Comparison of ENCODE assay signal across 9 cellular contexts in genomic region chr2:196750977-196751631, GRCh38. TPM values are rescaled to one million over a fixed set of nuclear protein-coding genes. Genes with fewer than 3 reads are reported as not detected.
A peak's percentile ranks its signal among the peaks of the same experiment; 100 is the strongest.
DNase-seq lines count a peak whose midpoint lies in the region; FAIRE-seq and TF ChIP-seq lines count a peak whose summit lies in the region.
"Had no signal": no experiment of that assay in that cellular context is flagged by ENCODE, and none has a peak within 500 bp of the region (broad histone marks: within the 10 kb centered on the region; RNA-seq: fewer than 3 reads in every experiment).

No MANE protein-coding gene starts in this region.

- TF ChIP-seq CTCF in VCaP (conservative IDR thresholded peaks at IDR 0.05) (peak; percentile 93), bronchial epithelial cell (IDR thresholded peaks at IDR 0.05; ENCODE audit: insufficient read depth, low read length, severe bottlenecking) (peak; percentile 80), kidney epithelial cell (IDR thresholded peaks at IDR 0.05; ENCODE audit: insufficient read depth, low read length, poor library complexity, severe bottlenecking) (peak; percentile 82)

- H3K27me3 ChIP-seq in bronchial epithelial cell (ENCODE audit: control insufficient read depth, insufficient read depth, low read length): no peaks in the 10 kb centered on the region
- H3K27me3 ChIP-seq in kidney epithelial cell (ENCODE audit: control insufficient read depth, insufficient read depth, low read length): no peaks in the 10 kb centered on the region
- H3K27me3 ChIP-seq: BLaER1 had no signal

- peak; percentile 13 for DNase-seq in NCI-H1436 (lab: John Stamatoyannopoulos, UW)
- no peak for DNase-seq in NCI-H1436 treated with DMSO at 0.1 percent for 48 hours (lab: John Stamatoyannopoulos, UW)
- DNase-seq in HEK293T (ENCODE audit: extremely low spot score): peak; percentile 72
- DNase-seq in MV-4-11 (lab: John Stamatoyannopoulos, UW): peak; percentile 51
- peak; percentile 62 for DNase-seq in bronchial epithelial cell (ENCODE audit: low read depth)
- DNase-seq in kidney epithelial cell (ENCODE audit: low read depth): peak; percentile 14
- DNase-seq in stimulated activated CD4-positive, alpha-beta T cell treated with anti-CD3 and anti-CD28 coated beads, Interleukin-4, amount 100 ng/mL, for 4 hours: peak; percentile 49 to 58

- CTCF ChIA-PET in HEK293T (lab: Yijun Ruan, JAX): interaction anchor here (0.8 to 1.7 kb wide), 8 partner anchors 11 to 418 kb away, joined by 3 to 13 read pairs (median 4); partner anchors contain the start of gene CCDC150

- POLR2A ChIA-PET in HEK293T (lab: Yijun Ruan, JAX): interaction anchor here (1.3 kb wide), 1 partner anchor 48 kb away, joined by 3 read pairs; the partner anchor contains the start of gene GTF3C3

- H3K36me3 ChIP-seq in bronchial epithelial cell (ENCODE audit: control insufficient read depth, insufficient read depth, low read length): no peaks in the 10 kb centered on the region
- H3K36me3 ChIP-seq in kidney epithelial cell (ENCODE audit: control insufficient read depth, insufficient read depth, low read length): no peaks in the 10 kb centered on the region
- H3K36me3 ChIP-seq: BLaER1 had no signal

- H3K27ac ChIP-seq in VCaP: no peak overlapping the region
- H3K27ac ChIP-seq: BLaER1 had no signal

- H3K4me3 ChIP-seq in bronchial epithelial cell (ENCODE audit: low read depth, low read length) (no peak overlapping the region), kidney epithelial cell (ENCODE audit: low read depth, low read length) (no peak overlapping the region)
- H3K4me3 ChIP-seq: BLaER1 had no signal

- FAIRE-seq in bronchial epithelial cell (lab: Jason Lieb, UNC): peak; percentile 40

TF ChIP-seq in HEK293T, 16 proteins besides CTCF, POLR2A, EP300 and RAD21:
- TF ChIP-seq LEF1 (IDR thresholded peaks at IDR 0.05; ENCODE audit: borderline replicate concordance) (no peak), SP1 (IDR thresholded peaks at IDR 0.05) (no peak), SUZ12 (IDR thresholded peaks at IDR 0.05) (no peak), ARNT (IDR thresholded peaks at IDR 0.05) (no peak), NFRKB (IDR thresholded peaks at IDR 0.05) (no peak), ELF4 (IDR thresholded peaks at IDR 0.05) (no peak), FOXK2 (IDR thresholded peaks at IDR 0.05) (no peak), CTBP1 (IDR thresholded peaks at IDR 0.05; ENCODE audit: borderline replicate concordance) (no peak), FOXA1 (IDR thresholded peaks at IDR 0.05) (no peak), BHLHE40 (IDR thresholded peaks at IDR 0.05; ENCODE audit: borderline replicate concordance) (no peak), PKNOX1 (IDR thresholded peaks at IDR 0.05) (no peak), ZNF384 (IDR thresholded peaks at IDR 0.05) (no peak), L3MBTL2 (conservative IDR thresholded peaks at IDR 0.05) (no peak), FOXM1 (IDR thresholded peaks at IDR 0.05; ENCODE audit: borderline replicate concordance) (no peak)

RNA-seq across cellular contexts. Expression of gene GTF3C3, which starts 48.4 kb away (rescaled TPM):
- total RNA-seq in bronchial epithelial cell (38.2 and 45.8 TPM in 2 replicates), kidney epithelial cell (36.9 and 37.6 TPM in 2 replicates)

RNA-seq across cellular contexts. Expression of gene C2orf66, which starts 58.1 kb away (rescaled TPM):
- total RNA-seq in bronchial epithelial cell: under 0.01 and 0.38 TPM in 2 replicates
- total RNA-seq in kidney epithelial cell: 0.13 TPM in 1 of 2 replicates, not detected in the other
